Comparison of ENCODE assay signal across 9 cellular contexts in genomic region chr1:67162954-67163353, GRCh38. TPM values are rescaled to one million over a fixed set of nuclear protein-coding genes. Genes with fewer than 3 reads are reported as not detected.
DNase-seq lines count a peak whose midpoint lies in the region; ATAC-seq and TF ChIP-seq lines count a peak whose summit lies in the region.
"Had no signal": no experiment of that assay in that cellular context is flagged by ENCODE, and none has a peak within 500 bp of the region (broad histone marks: within the 10 kb centered on the region; RNA-seq: fewer than 3 reads in every experiment).

No MANE protein-coding gene starts in this region.

- TF ChIP-seq CTCF in PC-9 (conservative IDR thresholded peaks at IDR 0.05) (no peak), epithelial cell of esophagus (IDR thresholded peaks at IDR 0.05; ENCODE audit: insufficient read depth, low read depth, low read length, missing control alignments) (no peak)

- no peaks in the 10 kb centered on the region for H3K36me3 ChIP-seq in PC-9 (ENCODE audit: low read depth)

- peak; percentile 86 for DNase-seq in ELR (ENCODE audit: low read depth)
- peak; percentile 44 for DNase-seq in H4 (ENCODE audit: low spot score)
- DNase-seq in PC-9, result peak; percentile 53 to 92
- peak; percentile 98 for DNase-seq in epithelial cell of esophagus (ENCODE audit: low read depth)
- no peak for DNase-seq in NCI-H128 (lab: John Stamatoyannopoulos, UW; ENCODE audit: unreplicated experiment)
- no peak for DNase-seq in amygdala (lab: John Stamatoyannopoulos, UW)
- no peak for DNase-seq in retina

- H3K9me2 ChIP-seq in PC-9 (ENCODE audit: insufficient read depth), result no peaks in the 10 kb centered on the region

- H3K27me3 ChIP-seq in PC-9 (ENCODE audit: insufficient read depth, low read depth), result no peaks in the 10 kb centered on the region

- H2AFZ ChIP-seq in PC-9, result no peak overlapping the region

- no TSS peak for BruUV-seq in PC-9 (replicated peaks; lab: Mats Ljungman, UMichigan)

- CTCF ChIA-PET in PC-9 (lab: Charles Lee), result no interaction called here

- H3K4me3 ChIP-seq in PC-9 (no peak overlapping the region), epithelial cell of esophagus (ENCODE audit: low read length) (no peak overlapping the region)

- peaks cover 7% of the 10 kb centered on the region; the same call in 1 of the 2 replicates for H3K4me1 ChIP-seq in PC-9 (replicated peaks; ENCODE audit: insufficient read depth)

- ATAC-seq in GM18505 (IDR thresholded peaks at IDR 0.05; ENCODE audit: unreplicated experiment), result no peak

- TF ChIP-seq POLR2A in GM18505 (IDR thresholded peaks at IDR 0.05; ENCODE audit: borderline replicate concordance, extremely low read depth, insufficient read depth, insufficient read length), result no peak

- H4K20me1 ChIP-seq in PC-9 (ENCODE audit: insufficient read depth), result no peaks in the 10 kb centered on the region

- 0 out of 2 replicates have a peak, but pooled peaks cover 2% of the 10 kb centered on the region for H3K9me3 ChIP-seq in PC-9 (ENCODE audit: insufficient read depth, low read depth)

- H3K4me2 ChIP-seq in PC-9, result peak overlapping the region; percentile 26; the same call in 1 of the 2 replicates

- POLR2A ChIA-PET in PC-9 (lab: Charles Lee; ENCODE audit: unreplicated experiment), result no interaction called here

- H3K27ac ChIP-seq in PC-9, result peak overlapping the region; percentile 25; the same call in 1 of the 2 replicates

- peaks cover 21% of the 10 kb centered on the region; the same call in 1 of the 2 replicates for H3F3A ChIP-seq in PC-9 (ENCODE audit: insufficient read depth, low read depth)

- intact Hi-C loops in PC-9 (cut with micrococcal nuclease; ENCODE audit: unreplicated experiment), result no loop called here

- no peaks in the 10 kb centered on the region for H3K79me2 ChIP-seq in PC-9 (ENCODE audit: low read depth)

RNA-seq across cellular contexts. Expression of gene IL23R, which starts 3.3 kb away (rescaled TPM):
- total RNA-seq in H4 (2014; rRNA removed; shearing (Covaris generic)), result not detected in 2 replicates
- not detected in 2 replicates for total RNA-seq in PC-9 (2021)
- total RNA-seq: pulmonary artery endothelial cell had no signal

RNA-seq across cellular contexts. Expression of gene C1orf141, which starts 28.2 kb away (rescaled TPM):
- total RNA-seq in H4 (2014; rRNA removed; shearing (Covaris generic)), result not detected in 2 replicates
- total RNA-seq in PC-9 (2021), result not detected in 2 replicates
- total RNA-seq: pulmonary artery endothelial cell had no signal

Comparison
In these comparisons a context has a peak if more than half of its experiments do, and no peak if none do; other contexts are left out.
1. DNase-seq: peak in ELR (single experiment), H4 (single experiment), PC-9 (2 of 2) and epithelial cell of esophagus (single experiment); none in NCI-H128 (single experiment), amygdala (0 of 56) and retina (single experiment).